In genomic region chr10:74704629-74705360, GRCh38 we compare ENCODE assay signal across 14 cellular contexts.
DNase-seq lines count a peak whose midpoint lies in the region; ATAC-seq and TF ChIP-seq lines count a peak whose summit lies in the region.
"Had no signal": no experiment of that assay in that cellular context is flagged by ENCODE, and none has a peak within 500 bp of the region (broad histone marks: within the 10 kb centered on the region; RNA-seq: fewer than 3 reads in every experiment).

No MANE protein-coding gene starts in this region.

- H3K4me3 ChIP-seq in right lobe of liver (no peak overlapping the region), gastrocnemius medialis (no peak overlapping the region), BE2C (ENCODE audit: low read depth, low read length) (no peak overlapping the region)
- H3K4me3 ChIP-seq: BLaER1 treated with 17β-estradiol and CSF1 and Interleukin-3, amounts not matched to agents 10 nM and 100 nM; esophagus muscularis mucosa; right atrium auricular region had no signal

- intact Hi-C loops in right lobe of liver (cut with DNase I), result no loop called here
- intact Hi-C loops in gastrocnemius medialis (cut with DNase I; ENCODE audit: low total_unique reads), result no loop called here

- in situ Hi-C loops in gastrocnemius medialis (cut with MboI; ENCODE audit: low sequenced_read_pairs in 4 of 4), result no loop called here

- H3K27ac Mint-ChIP-seq in activated CD8-positive, alpha-beta memory T cell treated with anti-CD3 and anti-CD28 coated beads, Interleukin-2, amount 10 ng/mL, durations not matched to agents 7 days and 5 days, result no peak overlapping the region
- H3K27ac Mint-ChIP-seq: activated CD8-positive, alpha-beta T cell treated with anti-CD3 and anti-CD28 coated beads, Interleukin-2, amount 10 ng/mL, durations not matched to agents 7 days and 5 days; activated naive CD4-positive, alpha-beta T cell treated with anti-CD3 and anti-CD28 coated beads for 36 hours had no signal

- H3K27me3 ChIP-seq in right lobe of liver (no peaks in the 10 kb centered on the region), gastrocnemius medialis (no peaks in the 10 kb centered on the region), BE2C (no peaks in the 10 kb centered on the region)
- H3K27me3 ChIP-seq: BLaER1 treated with 17β-estradiol and CSF1 and Interleukin-3, amounts not matched to agents 10 nM and 100 nM; esophagus muscularis mucosa; right atrium auricular region had no signal

- H3K9me3 Mint-ChIP-seq in activated CD8-positive, alpha-beta memory T cell treated with anti-CD3 and anti-CD28 coated beads, Interleukin-2, amount 10 ng/mL, durations not matched to agents 7 days and 5 days (ENCODE audit: low read depth), result no peaks in the 10 kb centered on the region
- H3K9me3 Mint-ChIP-seq: activated naive CD4-positive, alpha-beta T cell treated with anti-CD3 and anti-CD28 coated beads for 36 hours had no signal

- peaks cover 0 to 11% (median 4%) of the 10 kb centered on the region in 4 donors for H3K4me1 ChIP-seq in right lobe of liver
- peaks cover 0 to 4% of the 10 kb centered on the region in 2 donors for H3K4me1 ChIP-seq in gastrocnemius medialis
- H3K4me1 ChIP-seq in BE2C, result no peaks in the 10 kb centered on the region
- H3K4me1 ChIP-seq: esophagus muscularis mucosa, right atrium auricular region had no signal

- CTCF ChIA-PET in activated CD8-positive, alpha-beta memory T cell treated with anti-CD3 and anti-CD28 coated beads, Interleukin-2, amount 10 ng/mL, durations not matched to agents 7 days and 5 days (lab: Charles Lee), result no interaction called here

- H3K27ac ChIP-seq in right lobe of liver (no peak overlapping the region), gastrocnemius medialis (no peak overlapping the region)
- H3K27ac ChIP-seq: BLaER1 treated with 17β-estradiol and CSF1 and Interleukin-3, amounts not matched to agents 10 nM and 100 nM; esophagus muscularis mucosa; right atrium auricular region had no signal

- no peaks in the 10 kb centered on the region for H3K9me3 ChIP-seq in right lobe of liver
- no peaks in the 10 kb centered on the region for H3K9me3 ChIP-seq in gastrocnemius medialis
- H3K9me3 ChIP-seq in BE2C, result no peaks in the 10 kb centered on the region
- H3K9me3 ChIP-seq: esophagus muscularis mucosa, right atrium auricular region had no signal

- H3K27me3 Mint-ChIP-seq in activated CD8-positive, alpha-beta memory T cell treated with anti-CD3 and anti-CD28 coated beads, Interleukin-2, amount 10 ng/mL, durations not matched to agents 7 days and 5 days, result no peaks in the 10 kb centered on the region

- ATAC-seq in right lobe of liver (peak; percentile 84 to 91 (median 88)), gastrocnemius medialis (no peak)
- no peak for ATAC-seq in activated CD8-positive, alpha-beta memory T cell treated with anti-CD3 and anti-CD28 coated beads, Interleukin-2, amount 10 ng/mL, durations not matched to agents 7 days and 5 days
- ATAC-seq: activated CD8-positive, alpha-beta T cell treated with anti-CD3 and anti-CD28 coated beads, Interleukin-2, amount 10 ng/mL, durations not matched to agents 7 days and 5 days; Panc1 had no signal

- no peaks in the 10 kb centered on the region for H3K4me1 Mint-ChIP-seq in activated CD8-positive, alpha-beta memory T cell treated with anti-CD3 and anti-CD28 coated beads, Interleukin-2, amount 10 ng/mL, durations not matched to agents 7 days and 5 days

- no peak overlapping the region for H3K4me3 Mint-ChIP-seq in activated CD8-positive, alpha-beta memory T cell treated with anti-CD3 and anti-CD28 coated beads, Interleukin-2, amount 10 ng/mL, durations not matched to agents 7 days and 5 days
- H3K4me3 Mint-ChIP-seq: activated CD8-positive, alpha-beta T cell treated with anti-CD3 and anti-CD28 coated beads, Interleukin-2, amount 10 ng/mL, durations not matched to agents 7 days and 5 days; activated naive CD4-positive, alpha-beta T cell treated with anti-CD3 and anti-CD28 coated beads for 36 hours had no signal

- TF ChIP-seq POLR2A in right lobe of liver (IDR thresholded peaks at IDR 0.05), result no peak
- TF ChIP-seq POLR2A in gastrocnemius medialis (IDR thresholded peaks at IDR 0.05), result no peak

- TF ChIP-seq CTCF in right lobe of liver (IDR thresholded peaks at IDR 0.05) (no peak), gastrocnemius medialis (IDR thresholded peaks at IDR 0.05 in 4 of 5, conservative IDR thresholded peaks at IDR 0.05 in 1 of 5) (no peak), BE2C (IDR thresholded peaks at IDR 0.05; ENCODE audit: low read depth, low read length) (no peak)

- H3K36me3 ChIP-seq in right lobe of liver (peaks cover 0 to 8% (median 0%) of the 10 kb centered on the region in 4 donors), gastrocnemius medialis (no peaks in the 10 kb centered on the region), BE2C (peaks cover 5% of the 10 kb centered on the region)
- H3K36me3 ChIP-seq: right atrium auricular region had no signal

- peak; percentile 37 for DNase-seq in DMS79 treated with DMSO at 0.1 percent for 48 hours (lab: John Stamatoyannopoulos, UW)
- DNase-seq in NCI-H1694 (lab: John Stamatoyannopoulos, UW), result peak; percentile 69
- peak; percentile 57 for DNase-seq in SHP77 treated with DMSO at 0.1 percent for 48 hours (lab: John Stamatoyannopoulos, UW)
- no peak for DNase-seq in right lobe of liver
- DNase-seq in gastrocnemius medialis, result no peak
- DNase-seq in activated CD4-positive, alpha-beta T cell treated with anti-CD3 and anti-CD28 coated beads for 4 hours, result no peak
- DNase-seq in activated CD8-positive, alpha-beta memory T cell treated with anti-CD3 and anti-CD28 coated beads, Interleukin-2, amount 10 ng/mL, durations not matched to agents 7 days and 5 days, result no peak
- DNase-seq in BE2C, result no peak
- DNase-seq: activated CD8-positive, alpha-beta T cell treated with anti-CD3 and anti-CD28 coated beads, Interleukin-2, amount 10 ng/mL, durations not matched to agents 7 days and 5 days; activated naive CD4-positive, alpha-beta T cell treated with anti-CD3 and anti-CD28 coated beads for 36 hours had no signal

- H3K36me3 Mint-ChIP-seq in activated CD8-positive, alpha-beta memory T cell treated with anti-CD3 and anti-CD28 coated beads, Interleukin-2, amount 10 ng/mL, durations not matched to agents 7 days and 5 days, result peaks cover 14% of the 10 kb centered on the region

- 42% methylated on average over 3 of the region's 3 CpGs for WGBS in right lobe of liver (ENCODE audit: insufficient coverage, low coverage, low lambda C conversion rate, missing lambda C conversion rate)

Comparison
In these comparisons a context has a peak if more than half of its experiments do, and no peak if none do; other contexts are left out.
1. DNase-seq: peak in DMS79 treated with DMSO at 0.1 percent for 48 hours (single experiment), NCI-H1694 (single experiment) and SHP77 treated with DMSO at 0.1 percent for 48 hours (single experiment); none in right lobe of liver (0 of 3), gastrocnemius medialis (0 of 2), activated CD4-positive, alpha-beta T cell treated with anti-CD3 and anti-CD28 coated beads for 4 hours (0 of 2), activated CD8-positive, alpha-beta memory T cell treated with anti-CD3 and anti-CD28 coated beads, Interleukin-2, amount 10 ng/mL, durations not matched to agents 7 days and 5 days (single experiment) and BE2C (single experiment).
2. ATAC-seq: peak in right lobe of liver (4 of 4); none in gastrocnemius medialis (0 of 2) and activated CD8-positive, alpha-beta memory T cell treated with anti-CD3 and anti-CD28 coated beads, Interleukin-2, amount 10 ng/mL, durations not matched to agents 7 days and 5 days (single experiment).